ENCODE assay signal across 1 cellular context in the genomic region with DNA sequence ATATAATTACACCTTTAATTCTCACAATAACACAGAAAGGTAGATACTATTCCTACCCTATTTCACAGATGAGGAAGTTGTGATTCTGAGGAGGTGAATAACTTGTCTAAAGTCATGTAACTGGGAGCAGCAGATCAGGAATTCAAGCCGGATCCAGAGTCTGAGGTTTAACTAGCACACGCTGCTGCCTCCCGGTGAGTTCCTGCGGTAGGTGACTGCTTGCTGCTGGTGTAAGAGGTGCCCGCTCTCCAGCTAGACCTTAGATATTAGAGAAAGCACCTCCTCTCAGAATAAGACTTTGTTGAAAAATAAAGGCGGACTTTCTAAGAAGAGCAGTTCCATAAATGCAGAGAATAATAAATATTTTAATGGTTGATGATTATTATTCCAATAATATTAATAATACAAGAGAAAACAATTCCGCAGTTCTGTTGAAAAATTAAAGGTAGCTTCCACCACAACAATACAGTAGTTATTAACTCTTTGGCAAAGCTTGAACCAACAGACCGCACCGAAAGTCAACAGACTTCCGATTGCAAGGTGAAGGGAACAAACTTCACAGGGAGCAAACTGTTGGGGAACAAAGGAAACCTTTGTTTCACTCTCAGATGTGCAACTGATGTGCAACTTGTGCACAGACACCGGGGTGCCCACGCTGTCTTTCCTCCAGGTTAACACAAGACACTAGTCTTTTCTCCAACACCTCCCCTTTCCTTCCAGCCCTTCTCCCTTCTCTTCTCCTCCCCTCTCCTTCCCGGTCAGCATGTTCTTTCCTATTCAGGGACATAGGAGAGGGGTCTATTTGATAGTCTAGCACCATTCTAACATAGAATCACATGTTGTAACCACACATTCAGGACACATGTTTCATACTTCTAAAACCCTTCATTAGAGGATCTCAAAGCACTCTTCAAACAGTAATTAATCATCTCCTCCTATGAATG.
TF ChIP-seq lines count a peak whose summit lies in the region.

No MANE protein-coding gene starts in this region.

TF ChIP-seq in K562, 482 proteins besides CTCF, POLR2A, EP300 and RAD21 (continued from another document):
- TF ChIP-seq, protein P1, sequence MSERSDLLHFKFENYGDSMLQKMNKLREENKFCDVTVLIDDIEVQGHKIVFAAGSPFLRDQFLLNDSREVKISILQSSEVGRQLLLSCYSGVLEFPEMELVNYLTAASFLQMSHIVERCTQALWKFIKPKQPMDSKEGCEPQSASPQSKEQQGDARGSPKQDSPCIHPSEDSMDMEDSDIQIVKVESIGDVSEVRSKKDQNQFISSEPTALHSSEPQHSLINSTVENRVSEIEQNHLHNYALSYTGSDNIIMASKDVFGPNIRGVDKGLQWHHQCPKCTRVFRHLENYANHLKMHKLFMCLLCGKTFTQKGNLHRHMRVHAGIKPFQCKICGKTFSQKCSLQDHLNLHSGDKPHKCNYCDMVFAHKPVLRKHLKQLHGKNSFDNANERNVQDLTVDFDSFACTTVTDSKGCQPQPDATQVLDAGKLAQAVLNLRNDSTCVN (CRISPR knock-in tag; IDR thresholded peaks at IDR 0.05), result no peak
- TF ChIP-seq, protein P2, sequence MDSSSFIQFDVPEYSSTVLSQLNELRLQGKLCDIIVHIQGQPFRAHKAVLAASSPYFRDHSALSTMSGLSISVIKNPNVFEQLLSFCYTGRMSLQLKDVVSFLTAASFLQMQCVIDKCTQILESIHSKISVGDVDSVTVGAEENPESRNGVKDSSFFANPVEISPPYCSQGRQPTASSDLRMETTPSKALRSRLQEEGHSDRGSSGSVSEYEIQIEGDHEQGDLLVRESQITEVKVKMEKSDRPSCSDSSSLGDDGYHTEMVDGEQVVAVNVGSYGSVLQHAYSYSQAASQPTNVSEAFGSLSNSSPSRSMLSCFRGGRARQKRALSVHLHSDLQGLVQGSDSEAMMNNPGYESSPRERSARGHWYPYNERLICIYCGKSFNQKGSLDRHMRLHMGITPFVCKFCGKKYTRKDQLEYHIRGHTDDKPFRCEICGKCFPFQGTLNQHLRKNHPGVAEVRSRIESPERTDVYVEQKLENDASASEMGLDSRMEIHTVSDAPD (CRISPR knock-in tag; IDR thresholded peaks at IDR 0.05), result no peak
- TF ChIP-seq, protein P3, sequence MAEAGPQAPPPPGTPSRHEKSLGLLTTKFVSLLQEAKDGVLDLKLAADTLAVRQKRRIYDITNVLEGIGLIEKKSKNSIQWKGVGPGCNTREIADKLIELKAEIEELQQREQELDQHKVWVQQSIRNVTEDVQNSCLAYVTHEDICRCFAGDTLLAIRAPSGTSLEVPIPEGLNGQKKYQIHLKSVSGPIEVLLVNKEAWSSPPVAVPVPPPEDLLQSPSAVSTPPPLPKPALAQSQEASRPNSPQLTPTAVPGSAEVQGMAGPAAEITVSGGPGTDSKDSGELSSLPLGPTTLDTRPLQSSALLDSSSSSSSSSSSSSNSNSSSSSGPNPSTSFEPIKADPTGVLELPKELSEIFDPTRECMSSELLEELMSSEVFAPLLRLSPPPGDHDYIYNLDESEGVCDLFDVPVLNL (CRISPR knock-in tag; IDR thresholded peaks at IDR 0.05; ENCODE audit: low read depth), result no peak
- TF ChIP-seq GTF2F1 (IDR thresholded peaks at IDR 0.05; ENCODE audit: low read depth, low read length) (no peak), PURB (CRISPR knock-in tag; IDR thresholded peaks at IDR 0.05; ENCODE audit: low read depth) (no peak)
